8 cellular contexts compared by ENCODE assay signal in genomic region chr7:121531175-121532070, GRCh38.
A peak's percentile ranks its signal among the peaks of the same experiment; 100 is the strongest.
DNase-seq lines count a peak whose midpoint lies in the region; TF ChIP-seq lines count a peak whose summit lies in the region.

No MANE protein-coding gene starts in this region.

- H2AFZ ChIP-seq in smooth muscle cell (ENCODE audit: low read depth): no peak overlapping the region

- H3K4me3 ChIP-seq in cardiac fibroblast (replicated peaks in 1 of 2; ENCODE audit: low read depth in 2 of 2, low read length in 2 of 2) (no peak overlapping the region), smooth muscle cell (no peak overlapping the region)

- TF ChIP-seq CTCF in cardiac fibroblast (IDR thresholded peaks at IDR 0.05; ENCODE audit: low read depth, low read length): no peak
- no peak for TF ChIP-seq CTCF in smooth muscle cell (IDR thresholded peaks at IDR 0.05; ENCODE audit: borderline replicate concordance, insufficient read depth, poor library complexity, severe bottlenecking)

- no peaks in the 10 kb centered on the region for H3K27me3 ChIP-seq in smooth muscle cell (ENCODE audit: low read depth)

- H3K4me1 ChIP-seq in smooth muscle cell (ENCODE audit: low read depth): peaks cover 14% of the 10 kb centered on the region

- peak overlapping the region; percentile 96 for H3K27ac ChIP-seq in smooth muscle cell (ENCODE audit: low read depth)

- peaks cover 4% of the 10 kb centered on the region for H3K27me3 Mint-ChIP-seq in activated T-cell treated with anti-CD3 and anti-CD28 coated beads, Interleukin-2, amount 50 U/mL, for 24 hours

- H3K4me1 Mint-ChIP-seq in activated T-cell treated with anti-CD3 and anti-CD28 coated beads, Interleukin-2, amount 50 U/mL, for 24 hours (ENCODE audit: low read depth): peaks cover 37% of the 10 kb centered on the region

- no peaks in the 10 kb centered on the region for H3K9me3 Mint-ChIP-seq in activated T-cell treated with anti-CD3 and anti-CD28 coated beads, Interleukin-2, amount 50 U/mL, for 24 hours

- no peak overlapping the region for H3K9ac ChIP-seq in smooth muscle cell (ENCODE audit: low read depth)

- H4K20me1 ChIP-seq in smooth muscle cell (ENCODE audit: low read depth): no peaks in the 10 kb centered on the region

- peak overlapping the region; percentile 67 for H3K4me2 ChIP-seq in smooth muscle cell

- DNase-seq in activated T-cell treated with anti-CD3 and anti-CD28 coated beads, Interleukin-2, amount 50 U/mL, for 24 hours: no peak
- DNase-seq in activated T-cell treated with anti-CD3 and anti-CD28 coated beads, Interleukin-2, amount 50 U/mL, for 48 hours: no peak
- DNase-seq in RPMI7951 (ENCODE audit: low read depth) (peak; percentile 30), cardiac fibroblast (ENCODE audit: low read depth in 2 of 2) (peak; percentile 29 to 31), smooth muscle cell (lab: John Stamatoyannopoulos, UW; ENCODE audit: unreplicated experiment) (no peak), HuH-7 (ENCODE audit: low spot score) (no peak), NCI-H1930 (lab: John Stamatoyannopoulos, UW) (no peak), NCI-H2029 treated with DMSO at 0.1 percent for 48 hours (lab: John Stamatoyannopoulos, UW) (no peak)

- no peaks in the 10 kb centered on the region for H3K36me3 Mint-ChIP-seq in activated T-cell treated with anti-CD3 and anti-CD28 coated beads, Interleukin-2, amount 50 U/mL, for 24 hours (ENCODE audit: low read depth)

- H3K36me3 ChIP-seq in smooth muscle cell (ENCODE audit: low read depth): no peaks in the 10 kb centered on the region

- 53% methylated on average over 10 of the region's 10 CpGs for WGBS in smooth muscle cell (ENCODE audit: low lambda C conversion rate)

- H3K27ac Mint-ChIP-seq in activated T-cell treated with anti-CD3 and anti-CD28 coated beads, Interleukin-2, amount 50 U/mL, for 24 hours: peak overlapping the region; percentile 95

- peak overlapping the region; percentile 39 for H3K4me3 Mint-ChIP-seq in activated T-cell treated with anti-CD3 and anti-CD28 coated beads, Interleukin-2, amount 50 U/mL, for 24 hours

- H3F3A ChIP-seq in smooth muscle cell (ENCODE audit: low read depth): peaks cover 3% of the 10 kb centered on the region

- no peaks in the 10 kb centered on the region for H3K79me2 ChIP-seq in smooth muscle cell (ENCODE audit: low read depth)

- no peaks in the 10 kb centered on the region for H3K9me3 ChIP-seq in smooth muscle cell (replicated peaks; ENCODE audit: low read depth)

Comparison
In these comparisons a context has a peak if more than half of its experiments do, and no peak if none do; other contexts are left out.
1. DNase-seq: peak in RPMI7951 (single experiment) and cardiac fibroblast (2 of 2); none in activated T-cell treated with anti-CD3 and anti-CD28 coated beads, Interleukin-2, amount 50 U/mL, for 24 hours (single experiment), activated T-cell treated with anti-CD3 and anti-CD28 coated beads, Interleukin-2, amount 50 U/mL, for 48 hours (0 of 2), smooth muscle cell (single experiment), HuH-7 (single experiment), NCI-H1930 (0 of 2) and NCI-H2029 treated with DMSO at 0.1 percent for 48 hours (single experiment).